Comparison of ENCODE assay signal across 8 cellular contexts in the genomic region with DNA sequence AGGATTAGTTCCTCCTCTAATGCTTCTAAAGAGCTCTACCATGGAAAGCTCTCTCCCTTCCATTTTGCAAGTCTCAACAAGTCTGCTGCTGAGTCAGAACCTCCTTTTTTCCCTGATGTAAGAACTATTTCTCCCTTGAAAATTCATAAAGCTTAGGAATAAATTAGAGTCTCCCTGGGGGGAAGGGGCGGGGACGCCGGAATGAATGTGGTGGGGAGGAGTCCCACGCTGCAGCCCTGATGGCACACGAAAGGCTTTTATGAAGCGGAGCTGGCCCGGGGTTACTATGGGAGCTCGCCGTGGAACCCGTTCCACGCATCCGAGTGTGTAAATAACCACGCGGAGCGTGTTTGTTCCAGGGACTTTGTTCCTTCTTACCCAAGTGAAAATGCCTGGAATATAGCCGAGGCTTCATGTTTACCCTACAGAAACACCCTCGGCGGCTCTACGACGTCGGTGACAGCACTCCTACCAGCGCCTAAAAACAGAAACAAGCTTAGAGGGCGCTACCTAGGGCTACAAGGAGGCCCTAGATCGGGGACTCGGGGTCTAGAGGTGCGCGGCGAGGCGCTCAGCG. TPM values are rescaled to one million over a fixed set of nuclear protein-coding genes. Genes with fewer than 3 reads are reported as not detected.
DNase-seq lines count a peak whose midpoint lies in the region; ATAC-seq and TF ChIP-seq lines count a peak whose summit lies in the region.

No MANE protein-coding gene starts in this region.

- H3K36me3 Mint-ChIP-seq in activated B cell treated with CpG ODN at 0.5 μM for 24 hours (ENCODE audit: low read depth), result peaks cover 6% of the 10 kb centered on the region

- TF ChIP-seq CTCF in activated B cell treated with CpG ODN at 0.5 μM for 24 hours (IDR thresholded peaks at IDR 0.05), result no peak

- CTCF ChIA-PET in activated B cell treated with CpG ODN at 0.5 μM for 24 hours (lab: Charles Lee), result no interaction called here

- no peaks in the 10 kb centered on the region for H3K27me3 ChIP-seq in layer of hippocampus (ENCODE audit: control insufficient read depth, insufficient read depth, low read length)

- H3K27ac ChIP-seq in cingulate gyrus (ENCODE audit: low read depth, low read length) (peak overlapping the region; percentile 99), layer of hippocampus (ENCODE audit: low read depth, low read length) (peak overlapping the region; percentile 99)

- peak overlapping the region; percentile 93 for H3K4me3 Mint-ChIP-seq in activated B cell treated with CpG ODN at 0.5 μM for 24 hours

- ATAC-seq in HG02588 (IDR thresholded peaks at IDR 0.05; ENCODE audit: unreplicated experiment) (peak; percentile 22), activated B cell treated with CpG ODN at 0.5 μM for 24 hours (ENCODE audit: low read depth) (peak; percentile 14)

- intact Hi-C loops in activated B cell treated with CpG ODN at 0.5 μM for 24 hours (cut with micrococcal nuclease), result loop anchor here (5.0 to 10.0 kb wide), 6 partner anchors 144 to 1389 kb away; a partner anchor contains a TSS

- POLR2A ChIA-PET in activated B cell treated with CpG ODN at 0.5 μM for 24 hours (lab: Charles Lee), result interaction anchor here (0.6 to 0.8 kb wide), 2 partner anchors 458 to 653 kb away, joined by 6 to 7 read pairs; a partner anchor contains a TSS

- DNase-seq in NCI-H1417 (lab: John Stamatoyannopoulos, UW) (peak; percentile 85 to 87 (median 87)), NCI-H1417 treated with DMSO at 0.1 percent for 48 hours (lab: John Stamatoyannopoulos, UW) (no peak), NAMALWA (ENCODE audit: low spot score) (peak; percentile 83), activated B cell treated with CpG ODN at 0.5 μM for 24 hours (peak; percentile 40)
- DNase-seq in stimulated activated CD4-positive, alpha-beta T cell treated with anti-CD3 and anti-CD28 coated beads, Interleukin-15, amount 100 ng/mL, for 24 hours, result peak; percentile 57

- peak overlapping the region; percentile 92 for H3K27ac Mint-ChIP-seq in activated B cell treated with CpG ODN at 0.5 μM for 24 hours

- H3K9me3 Mint-ChIP-seq in activated B cell treated with CpG ODN at 0.5 μM for 24 hours, result no peaks in the 10 kb centered on the region

- H3K27me3 Mint-ChIP-seq in activated B cell treated with CpG ODN at 0.5 μM for 24 hours, result no peaks in the 10 kb centered on the region

- peaks cover 20% of the 10 kb centered on the region for H3K4me1 Mint-ChIP-seq in activated B cell treated with CpG ODN at 0.5 μM for 24 hours

RNA-seq across cellular contexts. Expression of a gene that starts 0.9 kb away (rescaled TPM):
- 6.9 and 7.2 TPM in 2 replicates for total RNA-seq in activated B cell treated with CpG ODN at 0.5 μM for 24 hours
